In the genomic region with DNA sequence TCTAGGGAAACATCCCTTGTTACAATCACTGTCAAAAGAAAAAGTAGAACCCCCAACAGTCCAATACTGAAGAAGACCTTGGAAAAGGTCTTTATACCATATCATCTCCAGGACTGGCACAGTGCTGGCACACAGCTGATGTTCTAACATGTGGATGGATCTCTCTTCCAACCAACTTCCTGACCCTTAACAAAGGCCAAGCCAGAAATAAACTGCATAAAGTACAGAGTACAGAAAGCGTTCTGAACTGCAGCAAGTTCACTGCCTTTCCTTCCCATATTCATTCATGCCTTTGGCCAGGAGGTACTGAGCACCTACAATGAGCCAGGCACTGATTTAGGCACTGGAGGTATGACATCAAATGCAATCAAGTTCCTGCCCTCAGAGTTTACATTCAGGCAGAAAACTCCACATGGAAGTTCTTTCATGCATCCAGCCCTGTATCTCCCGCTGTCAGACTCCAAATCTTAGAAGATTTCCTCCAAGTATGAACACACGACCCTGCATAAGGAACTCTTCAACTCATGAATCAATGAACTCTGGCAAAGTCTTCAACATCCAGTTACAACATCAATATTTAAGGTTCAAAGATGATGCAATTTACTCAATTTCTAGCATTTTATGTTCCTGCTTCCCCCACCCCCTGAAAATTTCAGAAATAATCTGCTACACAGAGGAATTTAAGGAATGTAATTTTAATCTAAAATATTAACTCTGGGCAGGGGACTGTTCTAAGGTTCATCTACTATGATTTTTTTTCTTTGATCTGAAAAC, we compare ENCODE assay signal across 2 cellular contexts.
TF ChIP-seq lines count a peak whose summit lies in the region.

No MANE protein-coding gene starts in this region.

TF ChIP-seq in GM23338, 12 proteins besides CTCF, POLR2A, EP300 and RAD21:
- no peak for TF ChIP-seq JUNB (IDR thresholded peaks at IDR 0.05; ENCODE audit: unreplicated experiment)
- no peak for TF ChIP-seq CREB1 (CRISPR knock-in tag; IDR thresholded peaks at IDR 0.05; ENCODE audit: low read depth)

TF ChIP-seq in H1, 55 proteins besides CTCF, POLR2A, EP300 and RAD21:
- no peak for TF ChIP-seq JUN (IDR thresholded peaks at IDR 0.05; ENCODE audit: low read depth, low read length)
- no peak for TF ChIP-seq TAF7 (optimal IDR thresholded peaks at IDR 0.05; ENCODE audit: borderline replicate concordance, low read depth, low read length)
- no peak for TF ChIP-seq RFX5 (IDR thresholded peaks at IDR 0.05; ENCODE audit: borderline replicate concordance, low read depth, low read length)
- no peak for TF ChIP-seq SUZ12 (IDR thresholded peaks at IDR 0.05; ENCODE audit: low read length)
- no peak for TF ChIP-seq CTBP2 (IDR thresholded peaks at IDR 0.05; ENCODE audit: borderline replicate concordance, insufficient read depth, insufficient read length, low read length)
- TF ChIP-seq ASH2L (IDR thresholded peaks at IDR 0.05; ENCODE audit: low read length): no peak
- no peak for TF ChIP-seq HDAC6 (IDR thresholded peaks at IDR 0.05; ENCODE audit: low read depth, low read length)
- TF ChIP-seq MAFK (IDR thresholded peaks at IDR 0.05; ENCODE audit: low read depth, low read length): no peak
